ENCODE assay signal across 13 cellular contexts in the genomic region with DNA sequence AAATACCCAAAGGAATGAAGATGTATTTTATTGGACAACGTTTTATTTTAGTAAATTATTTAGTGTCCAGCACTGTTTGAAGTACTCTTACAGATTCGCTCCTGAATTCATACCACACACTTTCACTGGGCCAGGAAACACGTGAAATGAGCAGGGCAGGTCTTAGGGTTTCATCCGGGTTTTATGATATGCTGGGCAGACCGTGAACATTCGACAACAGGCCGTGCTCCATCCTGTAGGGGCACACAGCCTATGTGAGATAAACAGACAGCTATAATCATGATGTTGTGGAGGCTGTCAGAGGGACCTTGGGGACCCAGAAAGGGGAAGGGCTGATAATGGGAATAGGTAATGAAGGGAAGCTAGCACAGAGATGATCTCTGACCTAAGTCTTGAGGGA.
"Had no signal": no experiment of that assay in that cellular context is flagged by ENCODE, and none has a peak within 500 bp of the region (broad histone marks: within the 10 kb centered on the region; RNA-seq: fewer than 3 reads in every experiment).

No MANE protein-coding gene starts in this region.

- ATAC-seq: activated naive CD8-positive, alpha-beta T cell treated with anti-CD3 and anti-CD28 coated beads, Interleukin-2, amount 50 U/mL, for 24 hours; T-cell had no signal

- H3K36me3 ChIP-seq: neural progenitor cell, pancreas had no signal

- H3K36me3 Mint-ChIP-seq: T-cell had no signal

- H3K4me1 Mint-ChIP-seq: activated naive CD8-positive, alpha-beta T cell treated with anti-CD3 and anti-CD28 coated beads, Interleukin-2, amount 50 U/mL, for 24 hours; neural progenitor cell; T-cell had no signal

- H3K4me3 Mint-ChIP-seq: activated naive CD4-positive, alpha-beta T cell treated with anti-CD3 and anti-CD28 coated beads for 36 hours; activated naive CD8-positive, alpha-beta T cell treated with anti-CD3 and anti-CD28 coated beads, Interleukin-2, amount 50 U/mL, for 24 hours; neural progenitor cell; stimulated activated naive B cell treated with anti-CD40 and anti-IgM and Interleukin-4, amounts not matched to agents 10 μg/mL and 1 μg/mL and 100 μg/mL, for 72 hours; T-cell had no signal

- H3K9me3 Mint-ChIP-seq: activated naive CD4-positive, alpha-beta T cell treated with anti-CD3 and anti-CD28 coated beads for 36 hours; activated naive CD8-positive, alpha-beta T cell treated with anti-CD3 and anti-CD28 coated beads, Interleukin-2, amount 50 U/mL, for 24 hours; activated T-helper 2 cell treated with anti-CD3 and anti-CD28 coated beads, Interferon-gamma antibody, Interleukin-2, Interleukin-4, amounts not matched to agents 10 μg/mL and 5 μg/mL and 100 μg/mL, durations not matched to agents 14 hours and 24 hours and 36 hours; neural progenitor cell; T-cell had no signal

- H3K9ac ChIP-seq: neural progenitor cell had no signal

- H3K4me1 ChIP-seq: neural progenitor cell, pancreas had no signal

- H3K9me3 ChIP-seq: pancreas, thyroid gland had no signal

- H3K27me3 ChIP-seq: neural progenitor cell, pancreas, thyroid gland had no signal

- H2AFZ ChIP-seq: neural progenitor cell had no signal

- DNase-seq: activated CD4-positive, alpha-beta T cell treated with anti-CD3 and anti-CD28 coated beads, Interleukin-2, amount 50 U/mL, for 48 hours; activated naive CD4-positive, alpha-beta T cell treated with anti-CD3 and anti-CD28 coated beads for 36 hours; activated naive CD8-positive, alpha-beta T cell treated with anti-CD3 and anti-CD28 coated beads, Interleukin-2, amount 50 U/mL, for 24 hours; kidney glomerular epithelial cell; stimulated activated CD4-positive, alpha-beta T cell treated with anti-CD3 and anti-CD28 coated beads, Interleukin-15, amount 100 ng/mL, for 24 hours; stimulated activated CD4-positive, alpha-beta T cell treated with anti-CD3 and anti-CD28 coated beads, Interleukin-4, amount 100 ng/mL, for 1 hour; stimulated activated naive B cell treated with anti-CD40 and anti-IgM and Interleukin-4, amounts not matched to agents 10 μg/mL and 1 μg/mL and 100 μg/mL, for 72 hours; T1000; thyroid gland had no signal

- H3K4me2 ChIP-seq: neural progenitor cell had no signal

- H3K4me3 ChIP-seq: neural progenitor cell, pancreas, thyroid gland had no signal

- H3K27ac ChIP-seq: neural progenitor cell, thyroid gland had no signal

- H3K27ac Mint-ChIP-seq: activated naive CD4-positive, alpha-beta T cell treated with anti-CD3 and anti-CD28 coated beads for 36 hours; activated naive CD8-positive, alpha-beta T cell treated with anti-CD3 and anti-CD28 coated beads, Interleukin-2, amount 50 U/mL, for 24 hours; activated T-helper 2 cell treated with anti-CD3 and anti-CD28 coated beads, Interferon-gamma antibody, Interleukin-2, Interleukin-4, amounts not matched to agents 10 μg/mL and 5 μg/mL and 100 μg/mL, durations not matched to agents 14 hours and 24 hours and 36 hours; neural progenitor cell; stimulated activated naive B cell treated with anti-CD40 and anti-IgM and Interleukin-4, amounts not matched to agents 10 μg/mL and 1 μg/mL and 100 μg/mL, for 72 hours; T-cell had no signal

- H3K27me3 Mint-ChIP-seq: stimulated activated naive B cell treated with anti-CD40 and anti-IgM and Interleukin-4, amounts not matched to agents 10 μg/mL and 1 μg/mL and 100 μg/mL, for 72 hours had no signal
